Comparison of ENCODE assay signal across 1 cellular context in the genomic region with DNA sequence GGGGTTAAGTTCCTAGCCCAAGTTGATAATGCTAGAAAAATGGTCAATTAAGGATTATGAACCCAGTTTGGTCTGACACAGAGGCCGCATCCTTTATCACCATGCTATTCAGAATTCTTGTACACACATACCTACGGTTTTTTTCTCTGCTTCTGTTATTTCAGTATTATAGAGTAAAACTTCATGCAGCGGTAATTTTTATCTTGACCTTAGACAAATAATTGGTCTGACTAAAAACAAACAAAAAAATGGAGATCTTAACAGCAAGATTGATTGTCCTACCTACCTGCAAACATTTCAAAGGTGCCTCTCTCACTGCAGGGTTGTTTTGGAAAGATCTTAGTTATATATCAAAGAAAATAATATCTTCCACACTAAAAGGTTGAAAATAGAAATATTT.
TF ChIP-seq lines count a peak whose summit lies in the region.

No MANE protein-coding gene starts in this region.

TF ChIP-seq in K562, 482 proteins besides CTCF, POLR2A, EP300 and RAD21 (continued from another document):
- TF ChIP-seq, protein P1, sequence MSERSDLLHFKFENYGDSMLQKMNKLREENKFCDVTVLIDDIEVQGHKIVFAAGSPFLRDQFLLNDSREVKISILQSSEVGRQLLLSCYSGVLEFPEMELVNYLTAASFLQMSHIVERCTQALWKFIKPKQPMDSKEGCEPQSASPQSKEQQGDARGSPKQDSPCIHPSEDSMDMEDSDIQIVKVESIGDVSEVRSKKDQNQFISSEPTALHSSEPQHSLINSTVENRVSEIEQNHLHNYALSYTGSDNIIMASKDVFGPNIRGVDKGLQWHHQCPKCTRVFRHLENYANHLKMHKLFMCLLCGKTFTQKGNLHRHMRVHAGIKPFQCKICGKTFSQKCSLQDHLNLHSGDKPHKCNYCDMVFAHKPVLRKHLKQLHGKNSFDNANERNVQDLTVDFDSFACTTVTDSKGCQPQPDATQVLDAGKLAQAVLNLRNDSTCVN (CRISPR knock-in tag; IDR thresholded peaks at IDR 0.05): no peak
- TF ChIP-seq, protein P2, sequence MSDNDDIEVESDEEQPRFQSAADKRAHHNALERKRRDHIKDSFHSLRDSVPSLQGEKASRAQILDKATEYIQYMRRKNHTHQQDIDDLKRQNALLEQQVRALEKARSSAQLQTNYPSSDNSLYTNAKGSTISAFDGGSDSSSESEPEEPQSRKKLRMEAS (CRISPR knock-in tag; IDR thresholded peaks at IDR 0.05): no peak
- TF ChIP-seq ZSCAN32 (CRISPR knock-in tag; IDR thresholded peaks at IDR 0.05): no peak
- TF ChIP-seq, protein P3, sequence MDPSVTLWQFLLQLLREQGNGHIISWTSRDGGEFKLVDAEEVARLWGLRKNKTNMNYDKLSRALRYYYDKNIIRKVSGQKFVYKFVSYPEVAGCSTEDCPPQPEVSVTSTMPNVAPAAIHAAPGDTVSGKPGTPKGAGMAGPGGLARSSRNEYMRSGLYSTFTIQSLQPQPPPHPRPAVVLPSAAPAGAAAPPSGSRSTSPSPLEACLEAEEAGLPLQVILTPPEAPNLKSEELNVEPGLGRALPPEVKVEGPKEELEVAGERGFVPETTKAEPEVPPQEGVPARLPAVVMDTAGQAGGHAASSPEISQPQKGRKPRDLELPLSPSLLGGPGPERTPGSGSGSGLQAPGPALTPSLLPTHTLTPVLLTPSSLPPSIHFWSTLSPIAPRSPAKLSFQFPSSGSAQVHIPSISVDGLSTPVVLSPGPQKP (CRISPR knock-in tag; IDR thresholded peaks at IDR 0.05): no peak
- TF ChIP-seq, protein P4, sequence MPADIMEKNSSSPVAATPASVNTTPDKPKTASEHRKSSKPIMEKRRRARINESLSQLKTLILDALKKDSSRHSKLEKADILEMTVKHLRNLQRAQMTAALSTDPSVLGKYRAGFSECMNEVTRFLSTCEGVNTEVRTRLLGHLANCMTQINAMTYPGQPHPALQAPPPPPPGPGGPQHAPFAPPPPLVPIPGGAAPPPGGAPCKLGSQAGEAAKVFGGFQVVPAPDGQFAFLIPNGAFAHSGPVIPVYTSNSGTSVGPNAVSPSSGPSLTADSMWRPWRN (IDR thresholded peaks at IDR 0.05; ENCODE audit: low read depth): no peak
- TF ChIP-seq RAD51 (IDR thresholded peaks at IDR 0.05; ENCODE audit: borderline replicate concordance, low read depth): no peak
- no peak for TF ChIP-seq SPI1 (IDR thresholded peaks at IDR 0.05; ENCODE audit: borderline replicate concordance, low read depth, low read length)
- TF ChIP-seq, protein P5, sequence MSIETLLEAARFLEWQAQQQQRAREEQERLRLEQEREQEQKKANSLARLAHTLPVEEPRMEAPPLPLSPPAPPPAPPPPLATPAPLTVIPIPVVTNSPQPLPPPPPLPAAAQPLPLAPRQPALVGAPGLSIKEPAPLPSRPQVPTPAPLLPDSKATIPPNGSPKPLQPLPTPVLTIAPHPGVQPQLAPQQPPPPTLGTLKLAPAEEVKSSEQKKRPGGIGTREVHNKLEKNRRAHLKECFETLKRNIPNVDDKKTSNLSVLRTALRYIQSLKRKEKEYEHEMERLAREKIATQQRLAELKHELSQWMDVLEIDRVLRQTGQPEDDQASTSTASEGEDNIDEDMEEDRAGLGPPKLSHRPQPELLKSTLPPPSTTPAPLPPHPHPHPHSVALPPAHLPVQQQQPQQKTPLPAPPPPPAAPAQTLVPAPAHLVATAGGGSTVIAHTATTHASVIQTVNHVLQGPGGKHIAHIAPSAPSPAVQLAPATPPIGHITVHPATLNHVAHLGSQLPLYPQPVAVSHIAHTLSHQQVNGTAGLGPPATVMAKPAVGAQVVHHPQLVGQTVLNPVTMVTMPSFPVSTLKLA (conservative IDR thresholded peaks at IDR 0.05): no peak
